ENCODE assay signal across 1 cellular context in genomic region chr14:99258341-99258781, GRCh38.
TF ChIP-seq lines count a peak whose summit lies in the region.

No MANE protein-coding gene starts in this region.

TF ChIP-seq in HEK293, 187 proteins besides CTCF, POLR2A, EP300 and RAD21 (continued from another document):
- TF ChIP-seq ZNF366 (tag by site-specific recombination; conservative IDR thresholded peaks at IDR 0.05) (0 out of 2 replicates have a peak, but pooled peaks have one; percentile 19), PATZ1 (tag by site-specific recombination; IDR thresholded peaks at IDR 0.05) (peak; percentile 29; the same call in 1 of the 2 replicates), SP2 (tag by site-specific recombination; IDR thresholded peaks at IDR 0.05) (no peak), KLF10 (tag by site-specific recombination; IDR thresholded peaks at IDR 0.05) (no peak), ZNF341 (tag by site-specific recombination; IDR thresholded peaks at IDR 0.05; ENCODE audit: low read depth) (peak; percentile 51), SCRT1 (tag by site-specific recombination; IDR thresholded peaks at IDR 0.05; ENCODE audit: borderline replicate concordance) (peak; percentile 96), ZNF600 (tag by site-specific recombination; IDR thresholded peaks at IDR 0.05) (peak; percentile 69), ZNF639 (tag by site-specific recombination; IDR thresholded peaks at IDR 0.05) (no peak), AEBP2 (tag by site-specific recombination; IDR thresholded peaks at IDR 0.05; ENCODE audit: borderline replicate concordance) (no peak), PRDM1 (tag by site-specific recombination; IDR thresholded peaks at IDR 0.05) (peak; percentile 80), WT1 (tag by site-specific recombination; IDR thresholded peaks at IDR 0.05) (0 out of 2 replicates have a peak, but pooled peaks have one; percentile 22), SCRT2 (tag by site-specific recombination; IDR thresholded peaks at IDR 0.05) (peak; percentile 98), REST (tag by site-specific recombination; IDR thresholded peaks at IDR 0.05) (no peak), KLF1 (tag by site-specific recombination; IDR thresholded peaks at IDR 0.05) (no peak)
